ENCODE assay signal across 23 cellular contexts in the genomic region with DNA sequence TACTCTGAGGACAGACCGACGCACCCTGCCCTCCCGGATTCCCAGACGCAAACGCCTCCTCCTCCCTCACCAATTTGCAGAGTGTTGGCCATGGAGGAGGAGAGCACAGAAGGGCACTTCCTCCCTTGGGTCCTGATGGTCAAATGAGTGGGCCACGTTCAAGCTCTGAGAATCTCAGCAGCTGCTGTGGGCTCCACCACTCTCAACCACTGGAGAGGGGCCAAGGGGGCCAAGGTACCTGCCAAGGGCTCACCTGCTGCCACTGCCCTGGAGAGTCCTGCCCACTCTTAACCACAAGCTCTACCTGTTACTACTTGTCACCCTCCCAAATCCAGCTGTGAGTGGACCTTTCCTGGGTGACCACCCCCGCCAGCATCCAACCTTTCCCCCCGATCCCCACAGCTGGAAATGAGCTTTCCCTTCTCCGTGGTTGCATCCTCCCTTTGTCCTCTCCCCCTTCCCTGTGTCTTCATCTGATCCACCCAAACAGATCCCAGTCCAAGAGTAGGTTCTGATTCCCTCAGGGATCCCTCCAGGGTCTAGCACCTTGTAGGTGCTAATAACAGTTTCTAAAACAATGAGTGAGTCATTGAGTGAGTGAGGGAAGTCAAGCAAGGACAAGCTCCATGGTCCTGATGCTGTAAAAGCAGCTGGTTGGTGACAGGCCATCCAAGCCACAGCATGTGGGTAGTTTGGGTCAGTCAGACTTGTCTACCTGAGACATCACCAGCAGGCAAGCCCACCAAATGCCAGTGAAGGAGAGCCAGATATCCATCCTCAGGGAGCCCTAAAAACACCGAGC.
DNase-seq lines count a peak whose midpoint lies in the region; ATAC-seq and TF ChIP-seq lines count a peak whose summit lies in the region.
"Had no signal": no experiment of that assay in that cellular context is flagged by ENCODE, and none has a peak within 500 bp of the region (broad histone marks: within the 10 kb centered on the region; RNA-seq: fewer than 3 reads in every experiment).

No MANE protein-coding gene starts in this region.

- peaks cover 0 to 7% (median 4%) of the 10 kb centered on the region in 4 donors for H3K4me1 ChIP-seq in esophagus muscularis mucosa
- peaks cover 6 to 10% of the 10 kb centered on the region in 2 donors for H3K4me1 ChIP-seq in thyroid gland

- WGBS in esophagus muscularis mucosa: 90% methylated on average over 10 of the region's 10 CpGs
- WGBS in thyroid gland, 2 donors: 47 to 51% methylated on average over 10 of the region's 10 CpGs

- H3K9me3 ChIP-seq in esophagus muscularis mucosa (no peaks in the 10 kb centered on the region), thyroid gland (no peaks in the 10 kb centered on the region)
- H3K9me3 ChIP-seq: BLaER1 treated with 17β-estradiol and CSF1 and Interleukin-3, amounts not matched to agents 10 nM and 100 nM; SK-N-SH had no signal

- intact Hi-C loops in esophagus muscularis mucosa (cut with DNase I) (no loop called here), thyroid gland (cut with DNase I) (loop anchor here (5.0 kb wide), 1 partner anchor 1437 kb away; no protein-coding TSS in a partner anchor), MCF 10A (cut with micrococcal nuclease) (loop anchor here (5.0 kb wide), 1 partner anchor 142 kb away; no protein-coding TSS in a partner anchor)

- TF ChIP-seq EP300 in esophagus muscularis mucosa (IDR thresholded peaks at IDR 0.05): no peak

- H3K4me3 ChIP-seq in esophagus muscularis mucosa (no peak overlapping the region), thyroid gland (replicated peaks in 1 of 3) (no peak overlapping the region)
- H3K4me3 ChIP-seq: BLaER1 treated with 17β-estradiol and CSF1 and Interleukin-3, amounts not matched to agents 10 nM and 100 nM had no signal

- H3K4me1 Mint-ChIP-seq in MCF 10A (ENCODE audit: insufficient read depth, unreplicated experiment): peaks cover 6% of the 10 kb centered on the region
- H3K4me1 Mint-ChIP-seq: CD4-positive, alpha-beta memory T cell had no signal

- no TSS peak for BruUV-seq in MCF 10A (replicated peaks; lab: Mats Ljungman, UMichigan)

- peak; percentile 9 for DNase-seq in DMS79 (lab: John Stamatoyannopoulos, UW)
- no peak for DNase-seq in DMS79 treated with DMSO at 0.1 percent for 48 hours (lab: John Stamatoyannopoulos, UW)
- DNase-seq in esophagus muscularis mucosa (ENCODE audit: extremely low spot score): peak; percentile 89
- DNase-seq in thyroid gland: peak; percentile 23 to 25
- no peak for DNase-seq in MCF 10A (ENCODE audit: unreplicated experiment)
- no peak for DNase-seq in iPS-NIHi7 (ENCODE audit: extremely low spot score)
- DNase-seq: ACHN; Calu3; CD4-positive, alpha-beta memory T cell; DMS153; NCI-H1105; NCI-H146; NCI-H2029; NCI-H2227 treated with DMSO at 0.1 percent for 48 hours; NCI-H510A; NK-92 treated with Interleukin-12 subunit alpha and Interleukin-12 subunit beta, amount 100 ng/mL, for 24 hours; SIG-M5; SK-N-SH had no signal

- TF ChIP-seq POLR2A in esophagus muscularis mucosa (IDR thresholded peaks at IDR 0.05; ENCODE audit: low read depth) (no peak), thyroid gland (IDR thresholded peaks at IDR 0.05) (no peak)

- ATAC-seq in HG03175 (IDR thresholded peaks at IDR 0.05; ENCODE audit: unreplicated experiment) (peak; percentile 47), HG02571 (IDR thresholded peaks at IDR 0.05; ENCODE audit: unreplicated experiment) (no peak)

- H3K27me3 ChIP-seq in esophagus muscularis mucosa: peaks cover 0 to 8% (median 0%) of the 10 kb centered on the region in 4 donors
- H3K27me3 ChIP-seq in thyroid gland: no peaks in the 10 kb centered on the region
- H3K27me3 ChIP-seq: BLaER1 treated with 17β-estradiol and CSF1 and Interleukin-3, amounts not matched to agents 10 nM and 100 nM had no signal

- no peaks in the 10 kb centered on the region for H3K36me3 ChIP-seq in esophagus muscularis mucosa
- H3K36me3 ChIP-seq in thyroid gland: no peaks in the 10 kb centered on the region
- H3K36me3 ChIP-seq: BLaER1 treated with 17β-estradiol and CSF1 and Interleukin-3, amounts not matched to agents 10 nM and 100 nM had no signal

- no peak overlapping the region for H3K27ac Mint-ChIP-seq in MCF 10A (ENCODE audit: low read depth, unreplicated experiment)
- H3K27ac Mint-ChIP-seq: CD4-positive, alpha-beta memory T cell had no signal

- H3K9me3 Mint-ChIP-seq in MCF 10A (ENCODE audit: unreplicated experiment): no peaks in the 10 kb centered on the region
- H3K9me3 Mint-ChIP-seq: CD4-positive, alpha-beta memory T cell had no signal

- no peaks in the 10 kb centered on the region for H3K36me3 Mint-ChIP-seq in MCF 10A (ENCODE audit: insufficient read depth, unreplicated experiment)
- H3K36me3 Mint-ChIP-seq: CD4-positive, alpha-beta memory T cell had no signal

- H3K27me3 Mint-ChIP-seq in MCF 10A (ENCODE audit: insufficient read depth, unreplicated experiment): no peaks in the 10 kb centered on the region

- TF ChIP-seq CTCF in esophagus muscularis mucosa (IDR thresholded peaks at IDR 0.05) (no peak), thyroid gland (IDR thresholded peaks at IDR 0.05) (no peak), MCF 10A (IDR thresholded peaks at IDR 0.05; ENCODE audit: unreplicated experiment) (no peak)

- H3K4me3 Mint-ChIP-seq in MCF 10A (ENCODE audit: unreplicated experiment): no peak overlapping the region
- H3K4me3 Mint-ChIP-seq: CD4-positive, alpha-beta memory T cell had no signal

- no peak overlapping the region for H3K27ac ChIP-seq in esophagus muscularis mucosa (replicated peaks in 1 of 4)
- H3K27ac ChIP-seq in thyroid gland: no peak overlapping the region
- H3K27ac ChIP-seq: 22Rv1; BLaER1 treated with 17β-estradiol and CSF1 and Interleukin-3, amounts not matched to agents 10 nM and 100 nM; KMS-11 had no signal

- POLR2A ChIA-PET in MCF 10A (lab: Yijun Ruan, JAX): interaction anchor here (0.6 kb wide), 1 partner anchor 1440 kb away, joined by 8 read pairs; no protein-coding TSS in a partner anchor

- CTCF ChIA-PET in MCF 10A (lab: Yijun Ruan, JAX): interaction anchor here (0.6 to 14.4 kb wide), 13 partner anchors 9 to 1598 kb away, joined by 3 to 440 read pairs (median 4); no protein-coding TSS in a partner anchor

Comparison
In these comparisons a context has a peak if more than half of its experiments do, and no peak if none do; other contexts are left out.
1. DNase-seq: peak in DMS79 (single experiment), esophagus muscularis mucosa (single experiment) and thyroid gland (2 of 2); none in DMS79 treated with DMSO at 0.1 percent for 48 hours (single experiment), MCF 10A (single experiment) and iPS-NIHi7 (single experiment).